In the genomic region with DNA sequence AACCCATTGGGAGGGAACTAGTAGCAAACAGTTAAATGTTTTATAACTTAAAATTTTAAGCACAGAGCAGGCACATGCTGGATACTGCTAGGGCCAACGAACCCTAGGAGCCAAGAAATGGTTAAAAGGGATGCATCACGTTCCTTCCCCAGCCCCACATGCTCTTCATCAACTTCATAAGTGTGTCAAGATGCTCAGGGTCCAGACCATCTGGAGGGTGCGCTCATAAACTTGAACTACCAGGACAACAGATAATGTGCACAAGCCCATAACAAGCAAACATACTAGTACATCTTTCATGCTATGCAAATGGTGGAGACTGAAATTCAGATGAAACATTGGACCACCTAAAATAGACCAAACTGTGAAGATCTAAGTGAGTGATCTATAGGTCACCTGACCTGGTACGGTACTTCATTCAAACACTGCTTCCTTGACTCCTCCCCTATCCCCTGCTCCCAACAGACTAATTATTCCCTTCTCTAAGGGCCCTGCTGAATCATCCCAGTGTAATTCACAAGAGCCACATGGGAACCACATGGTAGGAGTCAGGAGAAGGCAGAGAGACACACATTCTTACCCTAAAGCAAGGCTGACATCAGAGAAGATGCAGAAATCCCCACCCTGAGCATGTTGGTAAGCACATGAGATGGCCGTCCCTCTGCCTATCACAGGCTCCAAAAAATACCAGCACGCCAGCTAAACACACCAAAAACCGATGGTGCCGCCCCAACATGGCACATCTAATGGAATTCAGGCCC, we compare ENCODE assay signal across 9 cellular contexts.
A peak's percentile ranks its signal among the peaks of the same experiment; 100 is the strongest.
DNase-seq lines count a peak whose midpoint lies in the region; ATAC-seq and TF ChIP-seq lines count a peak whose summit lies in the region.
"Had no signal": no experiment of that assay in that cellular context is flagged by ENCODE, and none has a peak within 500 bp of the region (broad histone marks: within the 10 kb centered on the region; RNA-seq: fewer than 3 reads in every experiment).

No MANE protein-coding gene starts in this region.

- POLR2A ChIA-PET in AG04449 (lab: Yijun Ruan, JAX) = interaction anchor here (1.0 kb wide), 1 partner anchor 10 kb away, joined by 3 read pairs; no protein-coding TSS in a partner anchor
- POLR2A ChIA-PET in activated naive CD8-positive, alpha-beta T cell treated with anti-CD3 and anti-CD28 coated beads, Interleukin-2, amount 10 ng/mL, durations not matched to agents 7 days and 5 days (lab: Charles Lee) = interaction anchor here (0.5 to 34.4 kb wide), 9 partner anchors 6 to 240 kb away, joined by 3 to 716 read pairs (median 8); no protein-coding TSS in a partner anchor

- H3K27me3 Mint-ChIP-seq in activated naive CD8-positive, alpha-beta T cell treated with anti-CD3 and anti-CD28 coated beads, Interleukin-2, amount 10 ng/mL, durations not matched to agents 7 days and 5 days = no peaks in the 10 kb centered on the region

- peaks cover 56% of the 10 kb centered on the region for H3K36me3 Mint-ChIP-seq in activated naive CD8-positive, alpha-beta T cell treated with anti-CD3 and anti-CD28 coated beads, Interleukin-2, amount 10 ng/mL, durations not matched to agents 7 days and 5 days

- H3K4me1 Mint-ChIP-seq in activated naive CD8-positive, alpha-beta T cell treated with anti-CD3 and anti-CD28 coated beads, Interleukin-2, amount 10 ng/mL, durations not matched to agents 7 days and 5 days = peaks cover 87% of the 10 kb centered on the region

- TF ChIP-seq RAD21 in liver (IDR thresholded peaks at IDR 0.05) = no peak

- peak; percentile 40 for ATAC-seq in activated naive CD8-positive, alpha-beta T cell treated with anti-CD3 and anti-CD28 coated beads, Interleukin-2, amount 10 ng/mL, durations not matched to agents 7 days and 5 days (ENCODE audit: low read depth)
- ATAC-seq in GM19397 (IDR thresholded peaks at IDR 0.05; ENCODE audit: unreplicated experiment) = no peak

- CTCF ChIA-PET in AG04449 (lab: Yijun Ruan, JAX) = interaction anchor here (0.8 to 5.1 kb wide), 4 partner anchors 15 to 127 kb away, joined by 3 to 39 read pairs (median 4); no protein-coding TSS in a partner anchor

- H3K27me3 ChIP-seq in liver (ENCODE audit: control insufficient read depth in 4 of 4, insufficient read depth in 4 of 4, low read length in 3 of 4) = no peaks in the 10 kb centered on the region

- peak overlapping the region; percentile 89 for H3K27ac Mint-ChIP-seq in activated naive CD8-positive, alpha-beta T cell treated with anti-CD3 and anti-CD28 coated beads, Interleukin-2, amount 10 ng/mL, durations not matched to agents 7 days and 5 days

- H3K4me1 ChIP-seq in liver (ENCODE audit: control insufficient read depth in 4 of 4, insufficient read depth in 4 of 4, low read length in 3 of 4) = peaks cover 0 to 28% (median 15%) of the 10 kb centered on the region in 4 donors

- H3K4me3 Mint-ChIP-seq in activated naive CD8-positive, alpha-beta T cell treated with anti-CD3 and anti-CD28 coated beads, Interleukin-2, amount 10 ng/mL, durations not matched to agents 7 days and 5 days = peak overlapping the region; percentile 98

- no peaks in the 10 kb centered on the region for H3K36me3 ChIP-seq in liver (ENCODE audit: control insufficient read depth in 4 of 4, insufficient read depth in 3 of 4, low read depth in 1 of 4, low read length in 3 of 4)

- TF ChIP-seq CTCF in AG04449 (IDR thresholded peaks at IDR 0.05; ENCODE audit: insufficient read depth, low read length, missing control alignments) (no peak), liver (IDR thresholded peaks at IDR 0.05; ENCODE audit: low read depth, low read length, missing input control) (no peak)

- H3K4me3 ChIP-seq in AG04449 (ENCODE audit: low read depth, low read length) (no peak overlapping the region), liver (ENCODE audit: low read depth in 1 of 3, low read length in 3 of 3) (no peak overlapping the region)

- DNase-seq in AG04449 (ENCODE audit: low read depth, low spot score) = peak; percentile 95
- DNase-seq in HS-27A (ENCODE audit: low read depth) = peak; percentile 41
- DNase-seq in activated naive CD8-positive, alpha-beta T cell treated with anti-CD3 and anti-CD28 coated beads, Interleukin-2, amount 10 ng/mL, durations not matched to agents 7 days and 5 days = no peak
- no peak for DNase-seq in NCI-H510A (lab: John Stamatoyannopoulos, UW)
- no peak for DNase-seq in NCI-H2227 (lab: John Stamatoyannopoulos, UW; ENCODE audit: unreplicated experiment)
- DNase-seq in MV-4-11 (lab: John Stamatoyannopoulos, UW) = no peak
- DNase-seq: NCI-H1694 had no signal

- peak overlapping the region; percentile 35 to 44 for H3K27ac ChIP-seq in liver (ENCODE audit: low read depth in 1 of 2, low read length in 2 of 2)

- no peaks in the 10 kb centered on the region for H3K9me3 Mint-ChIP-seq in activated naive CD8-positive, alpha-beta T cell treated with anti-CD3 and anti-CD28 coated beads, Interleukin-2, amount 10 ng/mL, durations not matched to agents 7 days and 5 days

- H3K9ac ChIP-seq in liver (ENCODE audit: low read depth in 1 of 2, low read length in 2 of 2) = no peak overlapping the region

- H3K9me3 ChIP-seq in liver (ENCODE audit: control insufficient read depth in 4 of 4, low read length in 3 of 4) = no peaks in the 10 kb centered on the region

- WGBS in liver = 69% methylated on average over 8 of the region's 8 CpGs

TF ChIP-seq in liver, 16 proteins besides CTCF, POLR2A, EP300 and RAD21:
- TF ChIP-seq HNF4A (conservative IDR thresholded peaks at IDR 0.05) = no peak
- no peak for TF ChIP-seq YY1 (IDR thresholded peaks at IDR 0.05)
- TF ChIP-seq EGR1 (IDR thresholded peaks at IDR 0.05; ENCODE audit: low read depth in 2 of 2) = no peak
TF ChIP-seq in liver: peak in this region for 0.

Comparison
In these comparisons a context has a peak if more than half of its experiments do, and no peak if none do; other contexts are left out.
1. DNase-seq: peak in AG04449 (single experiment) and HS-27A (single experiment); none in activated naive CD8-positive, alpha-beta T cell treated with anti-CD3 and anti-CD28 coated beads, Interleukin-2, amount 10 ng/mL, durations not matched to agents 7 days and 5 days (single experiment), NCI-H510A (single experiment), NCI-H2227 (single experiment) and MV-4-11 (single experiment).